In genomic region chr6:167697316-167697715, GRCh38 we compare ENCODE assay signal across 1 cellular context.
TF ChIP-seq lines count a peak whose summit lies in the region.

No MANE protein-coding gene starts in this region.

TF ChIP-seq in HepG2, 621 proteins besides CTCF, POLR2A, EP300 and RAD21 (continued from another document):
- TF ChIP-seq, protein P1, sequence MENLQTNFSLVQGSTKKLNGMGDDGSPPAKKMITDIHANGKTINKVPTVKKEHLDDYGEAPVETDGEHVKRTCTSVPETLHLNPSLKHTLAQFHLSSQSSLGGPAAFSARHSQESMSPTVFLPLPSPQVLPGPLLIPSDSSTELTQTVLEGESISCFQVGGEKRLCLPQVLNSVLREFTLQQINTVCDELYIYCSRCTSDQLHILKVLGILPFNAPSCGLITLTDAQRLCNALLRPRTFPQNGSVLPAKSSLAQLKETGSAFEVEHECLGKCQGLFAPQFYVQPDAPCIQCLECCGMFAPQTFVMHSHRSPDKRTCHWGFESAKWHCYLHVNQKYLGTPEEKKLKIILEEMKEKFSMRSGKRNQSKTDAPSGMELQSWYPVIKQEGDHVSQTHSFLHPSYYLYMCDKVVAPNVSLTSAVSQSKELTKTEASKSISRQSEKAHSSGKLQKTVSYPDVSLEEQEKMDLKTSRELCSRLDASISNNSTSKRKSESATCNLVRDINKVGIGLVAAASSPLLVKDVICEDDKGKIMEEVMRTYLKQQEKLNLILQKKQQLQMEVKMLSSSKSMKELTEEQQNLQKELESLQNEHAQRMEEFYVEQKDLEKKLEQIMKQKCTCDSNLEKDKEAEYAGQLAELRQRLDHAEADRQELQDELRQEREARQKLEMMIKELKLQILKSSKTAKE (CRISPR knock-in tag; IDR thresholded peaks at IDR 0.05; ENCODE audit: borderline replicate concordance) = no peak
- no peak for TF ChIP-seq MTERF4 (CRISPR knock-in tag; IDR thresholded peaks at IDR 0.05)
- TF ChIP-seq ZBTB44 (CRISPR knock-in tag; IDR thresholded peaks at IDR 0.05) = no peak
- TF ChIP-seq CENPBD1 (CRISPR knock-in tag; IDR thresholded peaks at IDR 0.05; ENCODE audit: borderline replicate concordance, low read depth) = no peak
